Comparison of ENCODE assay signal across 16 cellular contexts in the genomic region with DNA sequence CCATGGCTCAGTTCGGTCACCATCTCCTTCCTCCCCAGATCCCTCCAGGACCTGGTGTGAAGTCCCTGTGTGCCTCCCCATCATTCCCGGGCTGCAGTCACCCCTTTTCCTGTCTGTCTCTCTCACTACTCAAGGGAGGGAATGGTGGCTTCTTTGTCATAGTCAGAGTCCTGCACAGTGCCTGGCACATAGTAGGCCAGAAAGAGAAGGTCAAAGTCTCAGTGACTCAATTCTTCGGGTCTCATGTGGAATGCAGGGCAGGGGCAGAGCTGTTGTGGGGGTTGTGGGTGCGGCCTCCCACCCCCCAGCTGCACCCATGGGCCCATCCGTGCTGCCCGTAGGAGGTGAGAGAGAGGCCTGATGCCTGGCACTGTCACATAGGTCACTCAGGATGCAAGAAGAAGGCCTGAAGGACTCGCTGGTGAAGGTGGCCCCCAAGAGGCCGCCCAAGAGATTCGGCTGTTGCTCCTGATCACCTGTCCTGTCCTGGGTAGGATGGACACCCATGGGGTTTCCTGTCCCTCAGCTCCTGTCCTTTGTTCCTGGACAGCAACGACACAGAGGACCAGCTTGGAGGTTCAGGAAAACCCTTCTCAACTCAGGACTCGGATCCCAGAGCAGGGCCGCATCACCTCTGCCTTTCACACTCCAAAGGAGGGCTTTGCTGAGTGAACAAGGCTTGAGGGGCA. TPM values are rescaled to one million over a fixed set of nuclear protein-coding genes. Genes with fewer than 3 reads are reported as not detected.
DNase-seq lines count a peak whose midpoint lies in the region; ATAC-seq, FAIRE-seq and TF ChIP-seq lines count a peak whose summit lies in the region.
"Had no signal": no experiment of that assay in that cellular context is flagged by ENCODE, and none has a peak within 500 bp of the region (broad histone marks: within the 10 kb centered on the region; RNA-seq: fewer than 3 reads in every experiment).

No MANE protein-coding gene starts in this region.

- no peak for DNase-seq in HepG2 (ENCODE audit: low spot score)
- no peak for DNase-seq in right lobe of liver
- DNase-seq in kidney = peak; percentile 38
- no peak for DNase-seq in H54 (ENCODE audit: insufficient read length, low spot score)
- DNase-seq in ureter (ENCODE audit: low spot score) = no peak
- DNase-seq in NCI-H1092 (lab: John Stamatoyannopoulos, UW) = no peak
- DNase-seq: Calu3, HCEC 1CT, NCI-H146, NCI-H2081 treated with DMSO at 0.1 percent for 48 hours, NCI-H345, NCI-H526 treated with DMSO at 0.1 percent for 48 hours, PC-9 had no signal

- H4K20me1 ChIP-seq in HepG2 (ENCODE audit: insufficient read depth, low read length) (no peaks in the 10 kb centered on the region), OCI-LY3 (ENCODE audit: insufficient read depth, low read length) (no peaks in the 10 kb centered on the region)

- H2AFZ ChIP-seq in HepG2 (ENCODE audit: low read length) (no peak overlapping the region), OCI-LY3 (ENCODE audit: low read depth, low read length) (no peak overlapping the region)
- H2AFZ ChIP-seq: PC-9 had no signal

- no peaks in the 10 kb centered on the region for H3K9me3 ChIP-seq in HepG2 (ENCODE audit: low read length)
- no peaks in the 10 kb centered on the region for H3K9me3 ChIP-seq in right lobe of liver
- no peaks in the 10 kb centered on the region for H3K9me3 ChIP-seq in OCI-LY3 (ENCODE audit: insufficient read depth, low read length)
- H3K9me3 ChIP-seq in kidney (ENCODE audit: control insufficient read depth in 1 of 2, low read length in 2 of 2) = no peaks in the 10 kb centered on the region
- H3K9me3 ChIP-seq: A549 had no signal

- CTCF ChIA-PET in HepG2 (lab: Yijun Ruan, JAX; ENCODE audit: low intra/inter-chr PET ratio, low total read pairs) = no interaction called here

- peak; percentile 37; the same call in 1 of the 2 replicates for TF ChIP-seq CTCF in HepG2 (CRISPR knock-in tag; IDR thresholded peaks at IDR 0.05)
- no peak for TF ChIP-seq CTCF in right lobe of liver (IDR thresholded peaks at IDR 0.05)
- TF ChIP-seq CTCF in OCI-LY3 (IDR thresholded peaks at IDR 0.05; ENCODE audit: low read depth, low read length) = peak; percentile 33
- TF ChIP-seq CTCF in kidney (IDR thresholded peaks at IDR 0.05; ENCODE audit: borderline replicate concordance, extremely low read depth, insufficient read depth) = no peak

- no peak for TF ChIP-seq POLR2A in HepG2 (IDR thresholded peaks at IDR 0.05; ENCODE audit: insufficient read depth in 1 of 2, low read depth in 2 of 2, low read length in 2 of 2)
- TF ChIP-seq POLR2A in right lobe of liver (IDR thresholded peaks at IDR 0.05) = no peak
- TF ChIP-seq POLR2A in H54 (IDR thresholded peaks at IDR 0.05; ENCODE audit: low read depth, low read length) = no peak

- ATAC-seq in HepG2 (peak; percentile 19; the same call in 2 of the 3 replicates), right lobe of liver (no peak)
- ATAC-seq: A549 had no signal

- H3K4me2 ChIP-seq in HepG2 (ENCODE audit: low read depth, low read length) = no peak overlapping the region
- H3K4me2 ChIP-seq in OCI-LY3 (ENCODE audit: low read length) = no peak overlapping the region
- H3K4me2 ChIP-seq: A549, PC-9 had no signal

- H3K4me3 ChIP-seq in HepG2 (replicated peaks in 1 of 3; ENCODE audit: insufficient read depth in 1 of 3, low read depth in 2 of 3, low read length in 3 of 3) (no peak overlapping the region), right lobe of liver (no peak overlapping the region), OCI-LY3 (ENCODE audit: low read length) (no peak overlapping the region), kidney (ENCODE audit: low read length in 2 of 2) (no peak overlapping the region)
- H3K4me3 ChIP-seq: A549, PC-9 had no signal

- no peaks in the 10 kb centered on the region for H3K79me2 ChIP-seq in HepG2 (ENCODE audit: insufficient read depth, low read length)
- H3K79me2 ChIP-seq in OCI-LY3 (ENCODE audit: low read length) = no peaks in the 10 kb centered on the region

- 21% methylated on average over 9 of the region's 12 CpGs for WGBS in HepG2 (ENCODE audit: low lambda C conversion rate)
- WGBS in right lobe of liver (ENCODE audit: insufficient coverage, low coverage, low lambda C conversion rate, missing lambda C conversion rate) = 78% methylated on average over 10 of the region's 12 CpGs

- H3K27me3 ChIP-seq in HepG2 (ENCODE audit: control insufficient read depth in 1 of 2, insufficient read depth in 2 of 2, low read length in 2 of 2) (peaks cover 14 to 72% of the 10 kb centered on the region in 2 experiments), right lobe of liver (no peaks in the 10 kb centered on the region), OCI-LY3 (ENCODE audit: low read depth, low read length) (no peaks in the 10 kb centered on the region)

- H3K36me3 ChIP-seq in HepG2 (replicated peaks in 1 of 2; ENCODE audit: control insufficient read depth in 1 of 2, insufficient read depth in 2 of 2, low read length in 2 of 2) = no peaks in the 10 kb centered on the region
- H3K36me3 ChIP-seq in right lobe of liver = no peaks in the 10 kb centered on the region
- H3K36me3 ChIP-seq in OCI-LY3 (replicated peaks; ENCODE audit: low read depth, low read length) = no peaks in the 10 kb centered on the region
- H3K36me3 ChIP-seq in kidney (ENCODE audit: control insufficient read depth in 1 of 2, insufficient read depth in 2 of 2, low read length in 2 of 2) = no peaks in the 10 kb centered on the region

- in situ Hi-C loops in HepG2 (cut with HindIII; ENCODE audit: extremely low pct_ligation_motif_present, low pct_unique_long_range_greater_than_20kb) = no loop called here

- FAIRE-seq in HepG2 (lab: Jason Lieb, UNC) (no peak), kidney (lab: Jason Lieb, UNC) (no peak), H54 (lab: Jason Lieb, UNC) (no peak)
- FAIRE-seq: A549 had no signal

- no peak for TF ChIP-seq RAD21 in HepG2 (CRISPR knock-in tag; IDR thresholded peaks at IDR 0.05)

- TF ChIP-seq EP300 in HepG2 (IDR thresholded peaks at IDR 0.05; ENCODE audit: low read depth in 2 of 2, low read length in 2 of 2) (no peak), HepG2 (CRISPR knock-in tag; IDR thresholded peaks at IDR 0.05; ENCODE audit: borderline replicate concordance) (no peak)

- H3K4me1 ChIP-seq in HepG2 (ENCODE audit: insufficient read depth, low read length) = no peaks in the 10 kb centered on the region
- H3K4me1 ChIP-seq in right lobe of liver = peaks cover 0 to 6% (median 0%) of the 10 kb centered on the region in 4 donors
- peaks cover 25% of the 10 kb centered on the region for H3K4me1 ChIP-seq in OCI-LY3 (ENCODE audit: low read length)
- H3K4me1 ChIP-seq in kidney (ENCODE audit: control insufficient read depth in 1 of 2, insufficient read depth in 1 of 2, low read depth in 1 of 2, low read length in 2 of 2) = no peaks in the 10 kb centered on the region

- no TSS peak for BruUV-seq in HepG2 (replicated peaks; lab: Mats Ljungman, UMichigan)

- no peak overlapping the region for H3K9ac ChIP-seq in HepG2 (ENCODE audit: insufficient read depth, low read depth, low read length)
- no peak overlapping the region for H3K9ac ChIP-seq in OCI-LY3 (ENCODE audit: low read length)
- H3K9ac ChIP-seq in kidney (ENCODE audit: low read length in 2 of 2) = no peak overlapping the region

- intact Hi-C loops in HepG2 (cut with micrococcal nuclease; ENCODE audit: unreplicated experiment) = no loop called here
- intact Hi-C loops in right lobe of liver (cut with DNase I) = no loop called here
- intact Hi-C loops in kidney (cut with DNase I) = no loop called here

- H3K27ac ChIP-seq in HepG2 (ENCODE audit: extremely low read length, insufficient read depth, low read length) = no peak overlapping the region
- no peak overlapping the region for H3K27ac ChIP-seq in right lobe of liver
- no peak overlapping the region for H3K27ac ChIP-seq in OCI-LY3 (ENCODE audit: low read length)
- H3K27ac ChIP-seq in kidney (ENCODE audit: low read depth in 2 of 2, low read length in 2 of 2) = no peak overlapping the region
- H3K27ac ChIP-seq: A549, PC-9 had no signal

- POLR2A ChIA-PET in HepG2 (lab: Yijun Ruan, JAX) = no interaction called here

RNA-seq across cellular contexts. Expression of a gene that starts 34.1 kb away (rescaled TPM):
- not detected in 2 replicates for total RNA-seq in HepG2 (2016; rRNA removed; fragmentation: Illumina TruSeq; extraction: Trizol)
- not detected in 2 replicates for total RNA-seq in HepG2 (2016; cell fraction: cytosol; rRNA removed; fragmentation: Illumina TruSeq; extraction: Trizol; ENCODE audit: low read depth)
- not detected in 2 replicates for total RNA-seq in HepG2 (2016; cell fraction: insoluble cytoplasmic fraction; rRNA removed; fragmentation: Illumina TruSeq; extraction: Trizol)
- total RNA-seq in HepG2 (2016; cell fraction: membrane; rRNA removed; fragmentation: Illumina TruSeq; extraction: Trizol) = not detected in 2 replicates
- not detected in 2 replicates for total RNA-seq in HepG2 (2016; cell fraction: nucleus; rRNA removed; fragmentation: Illumina TruSeq; extraction: Trizol)
- not detected in 2 replicates for polyA plus RNA-seq in HepG2 (2011; rRNA removed)
- polyA plus RNA-seq in HepG2 (2011; cell fraction: cytosol; rRNA removed) = not detected in 2 replicates
- 0.09 TPM in 1 of 2 replicates, not detected in the other for polyA plus RNA-seq in HepG2 (2011; cell fraction: nucleus; rRNA removed)
- not detected in 2 replicates for polyA plus RNA-seq in HepG2 (2012)
- polyA plus RNA-seq in HepG2 (2016; cell fraction: cytosol; fragmentation: Illumina TruSeq; extraction: Trizol; ENCODE audit: low read depth) = not detected in 2 replicates
- polyA plus RNA-seq in HepG2 (2016; cell fraction: insoluble cytoplasmic fraction; fragmentation: Illumina TruSeq; extraction: Trizol; ENCODE audit: low read depth) = not detected in 2 replicates
- not detected in 2 replicates for polyA plus RNA-seq in HepG2 (2016; cell fraction: membrane; fragmentation: Illumina TruSeq; extraction: Trizol; ENCODE audit: low read depth)
- 0.13 TPM in 1 of 2 replicates, not detected in the other for polyA plus RNA-seq in HepG2 (2016; cell fraction: nucleus; fragmentation: Illumina TruSeq; extraction: Trizol; ENCODE audit: insufficient read depth, low read depth)
- 0.02 TPM in 1 of 2 replicates, not detected in the other for polyA minus RNA-seq in HepG2 (2011; rRNA and poly(A)+ RNA removed; ENCODE audit: low replicate concordance)
- polyA minus RNA-seq in HepG2 (2011; cell fraction: cytosol; rRNA and poly(A)+ RNA removed) = not detected in 2 replicates
- 0.13 TPM in 1 of 2 replicates, not detected in the other for polyA minus RNA-seq in HepG2 (2011; cell fraction: nucleus; rRNA and poly(A)+ RNA removed)
- under 1 TPM in 3 of 6 experiments, not detected in 3; 0.05 to 0.07 (median 0.07) TPM for total RNA-seq in right lobe of liver
- total RNA-seq in kidney = 1.5 TPM
- polyA plus RNA-seq in kidney (ENCODE audit: insufficient read depth, low read depth, low replicate concordance) = not detected
- 1.0 TPM for total RNA-seq in ureter
- total RNA-seq: Calu3, HT-29, PC-9 had no signal

RNA-seq across cellular contexts. Expression of a gene that starts 53.3 kb away (rescaled TPM):
- total RNA-seq in HepG2 (2016; rRNA removed; fragmentation: Illumina TruSeq; extraction: Trizol) (56.0 and 60.7 TPM in 2 replicates), right lobe of liver (100 to 1,000 TPM in 1 of 6 experiments, 10 to 100 TPM in 5; 20.0 to 124 (median 58.6) TPM), kidney (66.2 TPM), ureter (82.8 TPM)
- 14.1 and 14.6 TPM in 2 replicates for total RNA-seq in HepG2 (2016; cell fraction: cytosol; rRNA removed; fragmentation: Illumina TruSeq; extraction: Trizol; ENCODE audit: low read depth)
- 60.2 and 60.7 TPM in 2 replicates for total RNA-seq in HepG2 (2016; cell fraction: insoluble cytoplasmic fraction; rRNA removed; fragmentation: Illumina TruSeq; extraction: Trizol)
- total RNA-seq in HepG2 (2016; cell fraction: membrane; rRNA removed; fragmentation: Illumina TruSeq; extraction: Trizol) = 35.8 and 37.2 TPM in 2 replicates
- 39.4 and 41.1 TPM in 2 replicates for total RNA-seq in HepG2 (2016; cell fraction: nucleus; rRNA removed; fragmentation: Illumina TruSeq; extraction: Trizol)
- polyA plus RNA-seq in HepG2 (2011; rRNA removed) (92.1 and 131 TPM in 2 replicates), kidney (ENCODE audit: insufficient read depth, low read depth, low replicate concordance) (46.4 TPM)
- 101 and 109 TPM in 2 replicates for polyA plus RNA-seq in HepG2 (2011; cell fraction: cytosol; rRNA removed)
- polyA plus RNA-seq in HepG2 (2011; cell fraction: nucleus; rRNA removed) = 99.7 and 130 TPM in 2 replicates
- 25.4 and 74.5 TPM in 2 replicates for polyA plus RNA-seq in HepG2 (2012)
- 11.7 and 12.8 TPM in 2 replicates for polyA plus RNA-seq in HepG2 (2016; cell fraction: cytosol; fragmentation: Illumina TruSeq; extraction: Trizol; ENCODE audit: low read depth)
- 67.9 and 74.3 TPM in 2 replicates for polyA plus RNA-seq in HepG2 (2016; cell fraction: insoluble cytoplasmic fraction; fragmentation: Illumina TruSeq; extraction: Trizol; ENCODE audit: low read depth)
- polyA plus RNA-seq in HepG2 (2016; cell fraction: membrane; fragmentation: Illumina TruSeq; extraction: Trizol; ENCODE audit: low read depth) = 27.1 and 27.5 TPM in 2 replicates
- 70.1 and 78.2 TPM in 2 replicates for polyA plus RNA-seq in HepG2 (2016; cell fraction: nucleus; fragmentation: Illumina TruSeq; extraction: Trizol; ENCODE audit: insufficient read depth, low read depth)
- 52.9 and 74.7 TPM in 2 replicates for polyA minus RNA-seq in HepG2 (2011; rRNA and poly(A)+ RNA removed; ENCODE audit: low replicate concordance)
- polyA minus RNA-seq in HepG2 (2011; cell fraction: cytosol; rRNA and poly(A)+ RNA removed) = 33.1 and 37.9 TPM in 2 replicates
- 23.8 and 39.9 TPM in 2 replicates for polyA minus RNA-seq in HepG2 (2011; cell fraction: nucleus; rRNA and poly(A)+ RNA removed)

Comparison
In these comparisons a context has a peak if more than half of its experiments do, and no peak if none do; other contexts are left out.
1. CTCF ChIP-seq: peak in HepG2 (single experiment) and OCI-LY3 (single experiment); none in right lobe of liver (0 of 4) and kidney (single experiment).